Comparison of ENCODE assay signal across 8 cellular contexts in the genomic region with DNA sequence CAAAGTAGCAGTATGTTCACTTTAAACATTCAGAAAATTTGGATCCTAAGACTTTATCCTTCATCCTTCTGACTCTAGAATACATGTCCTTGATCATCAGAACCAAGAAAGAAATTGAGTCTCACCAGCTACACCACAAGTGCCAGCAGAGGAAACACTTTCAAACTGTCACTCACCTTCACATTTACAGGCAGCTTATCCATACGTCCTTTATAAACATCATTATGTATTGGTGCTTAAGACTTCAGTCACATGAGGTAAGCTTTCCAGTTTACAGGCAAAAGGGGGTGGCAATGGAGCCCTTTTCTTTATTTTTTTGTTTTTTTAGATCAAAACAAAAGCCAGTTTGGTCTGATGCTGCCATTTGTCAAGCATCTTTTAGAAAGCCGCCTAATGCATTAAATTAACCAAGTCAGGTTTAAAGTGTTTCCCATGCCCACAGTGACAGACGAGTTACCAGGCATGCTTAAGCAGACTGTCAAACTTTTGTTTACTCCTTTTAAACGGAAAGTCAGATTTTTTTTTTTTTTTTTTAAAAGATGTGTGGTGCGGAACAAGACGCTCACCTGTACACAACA. TPM values are rescaled to one million over a fixed set of nuclear protein-coding genes. Genes with fewer than 3 reads are reported as not detected.
DNase-seq lines count a peak whose midpoint lies in the region; ATAC-seq, FAIRE-seq and TF ChIP-seq lines count a peak whose summit lies in the region.

No MANE protein-coding gene starts in this region.

- POLR2A ChIA-PET in A549 (lab: Yijun Ruan, JAX) = no interaction called here

- ATAC-seq in A549 (no peak), memory B cell (ENCODE audit: low read depth) (peak; percentile 2), HG02623 (IDR thresholded peaks at IDR 0.05; ENCODE audit: unreplicated experiment) (no peak)

- H3K4me3 ChIP-seq in A549 = peak overlapping the region; percentile 95
- peak overlapping the region; percentile 92 for H3K4me3 ChIP-seq in HUES48 (ENCODE audit: low read depth, low read length)
- H3K4me3 ChIP-seq in astrocyte (ENCODE audit: insufficient read depth, low read depth, low read length) = peak overlapping the region; percentile 77
- peak overlapping the region; percentile 86 to 94 for H3K4me3 ChIP-seq in uterus

- intact Hi-C loops in uterus (cut with DNase I; ENCODE audit: low total_unique reads) = loop anchor here (10.0 kb wide), 2 partner anchors 71 to 171 kb away; a partner anchor contains a TSS

- peaks cover 3% of the 10 kb centered on the region for H3K27me3 Mint-ChIP-seq in astrocyte (ENCODE audit: low read depth, unreplicated experiment)
- H3K27me3 Mint-ChIP-seq in memory B cell = no peaks in the 10 kb centered on the region

- 38% methylated on average over 6 of the region's 6 CpGs for WGBS in A549 (ENCODE audit: missing lambda C conversion rate)

- peak overlapping the region; percentile 89 for H2AFZ ChIP-seq in astrocyte (ENCODE audit: low read depth, low read length)

- peaks cover 5% of the 10 kb centered on the region for H3K4me1 Mint-ChIP-seq in astrocyte (ENCODE audit: low read depth, unreplicated experiment)
- H3K4me1 Mint-ChIP-seq in memory B cell = peaks cover 5% of the 10 kb centered on the region

- peaks cover 8% of the 10 kb centered on the region; the same call in 1 of the 3 replicates for H3K4me1 ChIP-seq in A549
- peaks cover 6% of the 10 kb centered on the region for H3K4me1 ChIP-seq in HUES48 (ENCODE audit: control insufficient read depth, insufficient read depth, low read length)
- H3K4me1 ChIP-seq in astrocyte (ENCODE audit: insufficient read depth, low read length) = peaks cover 10% of the 10 kb centered on the region
- H3K4me1 ChIP-seq in uterus = peaks cover 0 to 7% of the 10 kb centered on the region in 2 donors

- no peak for TF ChIP-seq CTCF in A549 (IDR thresholded peaks at IDR 0.05)
- TF ChIP-seq CTCF in astrocyte (IDR thresholded peaks at IDR 0.05; ENCODE audit: insufficient read depth, low read depth, low read length) = no peak
- no peak for TF ChIP-seq CTCF in uterus (IDR thresholded peaks at IDR 0.05)

- peak overlapping the region; percentile 82 for H3K4me3 Mint-ChIP-seq in astrocyte (ENCODE audit: unreplicated experiment)
- peak overlapping the region; percentile 82 for H3K4me3 Mint-ChIP-seq in memory B cell

- H4K20me1 ChIP-seq in astrocyte (ENCODE audit: insufficient read depth, low read length) = peaks cover 33% of the 10 kb centered on the region

- no peaks in the 10 kb centered on the region for H3K9me3 ChIP-seq in A549
- no peaks in the 10 kb centered on the region for H3K9me3 ChIP-seq in HUES48 (ENCODE audit: control insufficient read depth, insufficient read depth, low read length)
- no peaks in the 10 kb centered on the region for H3K9me3 ChIP-seq in astrocyte (ENCODE audit: insufficient read depth, low read depth, low read length)
- H3K9me3 ChIP-seq in uterus = no peaks in the 10 kb centered on the region

- CTCF ChIA-PET in A549 (lab: Yijun Ruan, JAX) = interaction anchor here (0.6 to 1.2 kb wide), 3 partner anchors 11 to 91 kb away, joined by 3 to 4 read pairs (median 4); no protein-coding TSS in a partner anchor

- no peak for DNase-seq in A549 (ENCODE audit: low read depth in 1 of 2, low spot score in 1 of 2)
- DNase-seq in astrocyte (ENCODE audit: low read depth) = no peak
- DNase-seq in memory B cell (ENCODE audit: low spot score in 2 of 2) = no peak
- DNase-seq in uterus = no peak
- no peak for DNase-seq in anterior cingulate cortex (lab: John Stamatoyannopoulos, UW)
- DNase-seq in ecto neural progenitor cell (ENCODE audit: low spot score) = no peak

- H3K27me3 ChIP-seq in HUES48 (ENCODE audit: control insufficient read depth, insufficient read depth, low read length) (no peaks in the 10 kb centered on the region), astrocyte (ENCODE audit: insufficient read depth, low read length) (peaks cover 4% of the 10 kb centered on the region), uterus (no peaks in the 10 kb centered on the region)

- H3K9me3 Mint-ChIP-seq in astrocyte (ENCODE audit: unreplicated experiment) = no peaks in the 10 kb centered on the region
- no peaks in the 10 kb centered on the region for H3K9me3 Mint-ChIP-seq in memory B cell

- H3K36me3 ChIP-seq in HUES48 (ENCODE audit: control insufficient read depth, insufficient read depth, low read length) = peaks cover 17% of the 10 kb centered on the region
- peaks cover 6% of the 10 kb centered on the region for H3K36me3 ChIP-seq in astrocyte (ENCODE audit: insufficient read depth, low read length)
- no peaks in the 10 kb centered on the region for H3K36me3 ChIP-seq in uterus

- no peak for TF ChIP-seq EP300 in A549 (IDR thresholded peaks at IDR 0.05)

- H3K36me3 Mint-ChIP-seq in astrocyte (ENCODE audit: low read depth, unreplicated experiment) (peaks cover 9% of the 10 kb centered on the region), memory B cell (peaks cover 8% of the 10 kb centered on the region)

- TF ChIP-seq POLR2A in A549 (IDR thresholded peaks at IDR 0.05; ENCODE audit: low read length) (no peak), uterus (IDR thresholded peaks at IDR 0.05) (no peak)

- peaks cover 34% of the 10 kb centered on the region for H3K79me2 ChIP-seq in astrocyte (ENCODE audit: insufficient read depth, low read length)

- TF ChIP-seq RAD21 in A549 (conservative IDR thresholded peaks at IDR 0.05 in 1 of 2, IDR thresholded peaks at IDR 0.05 in 1 of 2) = no peak

- FAIRE-seq in A549 (lab: Jason Lieb, UNC) = no peak
- FAIRE-seq in astrocyte (lab: Jason Lieb, UNC) = no peak

- H3K9ac ChIP-seq in HUES48 (ENCODE audit: low read depth, low read length) (peak overlapping the region; percentile 90), astrocyte (ENCODE audit: low read length) (peak overlapping the region; percentile 86)

- H3K27ac Mint-ChIP-seq in astrocyte (ENCODE audit: unreplicated experiment) = no peak overlapping the region
- peak overlapping the region; percentile 62 for H3K27ac Mint-ChIP-seq in memory B cell

- peak overlapping the region; percentile 75 for H3K4me2 ChIP-seq in A549
- H3K4me2 ChIP-seq in astrocyte (ENCODE audit: low read length) = peak overlapping the region; percentile 97

- H3K27ac ChIP-seq in A549 = peak overlapping the region; percentile 100; a peak in 5 of 6 replicates
- peak overlapping the region; percentile 93 for H3K27ac ChIP-seq in HUES48 (ENCODE audit: low read depth, low read length)
- H3K27ac ChIP-seq in astrocyte (ENCODE audit: low read depth, low read length) = no peak overlapping the region
- peak overlapping the region; percentile 98 for H3K27ac ChIP-seq in uterus

TF ChIP-seq in A549, 52 proteins besides CTCF, POLR2A, EP300 and RAD21:
- no peak for TF ChIP-seq SMC3 (IDR thresholded peaks at IDR 0.05)
- no peak for TF ChIP-seq NR3C1 (IDR thresholded peaks at IDR 0.05)
- TF ChIP-seq NPAS2 (CRISPR knock-in tag; IDR thresholded peaks at IDR 0.05; ENCODE audit: borderline replicate concordance) = no peak
- TF ChIP-seq JUNB (IDR thresholded peaks at IDR 0.05) = no peak
- TF ChIP-seq HDAC2 (IDR thresholded peaks at IDR 0.05) = no peak
- TF ChIP-seq CEBPB (IDR thresholded peaks at IDR 0.05) = no peak
- TF ChIP-seq, protein P1, sequence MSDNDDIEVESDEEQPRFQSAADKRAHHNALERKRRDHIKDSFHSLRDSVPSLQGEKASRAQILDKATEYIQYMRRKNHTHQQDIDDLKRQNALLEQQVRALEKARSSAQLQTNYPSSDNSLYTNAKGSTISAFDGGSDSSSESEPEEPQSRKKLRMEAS (IDR thresholded peaks at IDR 0.05) = no peak

RNA-seq across cellular contexts. Expression of a gene that starts 1.0 kb away (rescaled TPM):
- polyA plus RNA-seq in A549 (2011; rRNA removed) (9.8 and 10.7 TPM in 2 replicates), A549 (2017; fragmentation: RNase III; extraction: RNeasy Plus Mini Kit Qiagen cat#74134 plus additional on column Dnase treatment) (9.8 to 11.2 TPM (median 11.1 TPM) in 3 replicates)
- polyA plus RNA-seq in A549 (2012; cell fraction: cytosol; rRNA removed) = 9.2 and 11.2 TPM in 2 replicates
- 11.7 and 14.5 TPM in 2 replicates for polyA plus RNA-seq in A549 (2012; cell fraction: nucleus; rRNA removed)
- polyA minus RNA-seq in A549 (2011; rRNA and poly(A)+ RNA removed) = 11.1 and 12.3 TPM in 2 replicates
- total RNA-seq in astrocyte (28.8 and 32.0 TPM in 2 replicates), uterus (10 to 100 TPM in 3 of 4 donors, 1 to 10 TPM in 1; 8.5 to 44.5 (median 27.3) TPM)
